ENCODE assay signal across 2 cellular contexts in the genomic region with DNA sequence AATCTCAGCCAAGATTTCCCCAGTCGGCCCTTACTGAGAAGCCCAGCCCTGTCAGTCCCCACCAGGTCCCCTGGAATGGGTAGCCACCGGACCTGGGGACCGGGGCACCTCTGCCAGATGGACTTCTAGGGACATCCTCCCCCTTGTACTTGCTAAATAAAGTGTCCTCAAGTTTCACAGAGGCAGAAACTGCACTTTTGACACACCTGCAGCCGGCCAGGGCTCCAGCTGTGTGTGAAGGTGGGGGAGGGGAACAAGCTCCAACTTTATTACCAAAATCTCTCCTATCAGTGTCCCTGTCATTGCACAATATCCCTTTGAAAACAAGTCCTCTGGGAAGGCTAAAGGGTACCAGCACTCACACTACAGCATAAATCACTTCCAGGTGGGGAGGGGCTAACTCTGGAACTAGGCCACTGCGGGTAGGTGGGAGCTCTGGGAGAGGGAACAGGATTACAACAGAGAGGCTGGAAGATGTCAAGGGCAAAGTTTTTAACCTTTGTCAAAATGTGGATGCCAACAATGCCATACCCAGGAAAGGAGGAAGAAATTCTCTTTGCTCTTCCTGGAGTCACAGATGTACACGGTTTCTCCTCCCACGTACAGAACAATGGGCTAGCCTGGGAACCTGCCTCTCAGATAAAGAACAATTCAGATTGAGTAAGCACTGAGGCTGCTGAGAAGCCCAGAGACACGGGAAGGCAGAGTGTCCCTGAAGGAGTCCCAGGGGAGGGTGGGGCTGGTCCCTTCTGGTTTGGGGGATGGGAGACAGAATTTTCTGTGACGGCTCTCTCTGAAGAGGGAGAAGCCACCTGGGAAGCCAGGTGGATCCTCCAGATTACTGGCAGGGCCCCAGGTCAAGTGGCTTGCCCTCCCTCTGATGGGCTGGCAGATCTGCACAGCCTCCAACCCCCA.
A peak's percentile ranks its signal among the peaks of the same experiment; 100 is the strongest.
TF ChIP-seq lines count a peak whose summit lies in the region.

No MANE protein-coding gene starts in this region.

TF ChIP-seq in IMR-90, 13 proteins besides CTCF, POLR2A, EP300 and RAD21:
- TF ChIP-seq MAFK (IDR thresholded peaks at IDR 0.05; ENCODE audit: low read depth, low read length) (no peak), CEBPB (IDR thresholded peaks at IDR 0.05; ENCODE audit: low read depth, low read length) (peak; percentile 73)
TF ChIP-seq in IMR-90: peak in this region for 1.

TF ChIP-seq in GM12878, 131 proteins besides CTCF, POLR2A, EP300 and RAD21 (continues in another document):
- no peak for TF ChIP-seq PAX8 (IDR thresholded peaks at IDR 0.05)
- no peak for TF ChIP-seq SUZ12 (IDR thresholded peaks at IDR 0.05; ENCODE audit: unreplicated experiment)
- TF ChIP-seq MEF2A (IDR thresholded peaks at IDR 0.05; ENCODE audit: insufficient read depth, low read depth, low read length): no peak
- TF ChIP-seq, protein P1, sequence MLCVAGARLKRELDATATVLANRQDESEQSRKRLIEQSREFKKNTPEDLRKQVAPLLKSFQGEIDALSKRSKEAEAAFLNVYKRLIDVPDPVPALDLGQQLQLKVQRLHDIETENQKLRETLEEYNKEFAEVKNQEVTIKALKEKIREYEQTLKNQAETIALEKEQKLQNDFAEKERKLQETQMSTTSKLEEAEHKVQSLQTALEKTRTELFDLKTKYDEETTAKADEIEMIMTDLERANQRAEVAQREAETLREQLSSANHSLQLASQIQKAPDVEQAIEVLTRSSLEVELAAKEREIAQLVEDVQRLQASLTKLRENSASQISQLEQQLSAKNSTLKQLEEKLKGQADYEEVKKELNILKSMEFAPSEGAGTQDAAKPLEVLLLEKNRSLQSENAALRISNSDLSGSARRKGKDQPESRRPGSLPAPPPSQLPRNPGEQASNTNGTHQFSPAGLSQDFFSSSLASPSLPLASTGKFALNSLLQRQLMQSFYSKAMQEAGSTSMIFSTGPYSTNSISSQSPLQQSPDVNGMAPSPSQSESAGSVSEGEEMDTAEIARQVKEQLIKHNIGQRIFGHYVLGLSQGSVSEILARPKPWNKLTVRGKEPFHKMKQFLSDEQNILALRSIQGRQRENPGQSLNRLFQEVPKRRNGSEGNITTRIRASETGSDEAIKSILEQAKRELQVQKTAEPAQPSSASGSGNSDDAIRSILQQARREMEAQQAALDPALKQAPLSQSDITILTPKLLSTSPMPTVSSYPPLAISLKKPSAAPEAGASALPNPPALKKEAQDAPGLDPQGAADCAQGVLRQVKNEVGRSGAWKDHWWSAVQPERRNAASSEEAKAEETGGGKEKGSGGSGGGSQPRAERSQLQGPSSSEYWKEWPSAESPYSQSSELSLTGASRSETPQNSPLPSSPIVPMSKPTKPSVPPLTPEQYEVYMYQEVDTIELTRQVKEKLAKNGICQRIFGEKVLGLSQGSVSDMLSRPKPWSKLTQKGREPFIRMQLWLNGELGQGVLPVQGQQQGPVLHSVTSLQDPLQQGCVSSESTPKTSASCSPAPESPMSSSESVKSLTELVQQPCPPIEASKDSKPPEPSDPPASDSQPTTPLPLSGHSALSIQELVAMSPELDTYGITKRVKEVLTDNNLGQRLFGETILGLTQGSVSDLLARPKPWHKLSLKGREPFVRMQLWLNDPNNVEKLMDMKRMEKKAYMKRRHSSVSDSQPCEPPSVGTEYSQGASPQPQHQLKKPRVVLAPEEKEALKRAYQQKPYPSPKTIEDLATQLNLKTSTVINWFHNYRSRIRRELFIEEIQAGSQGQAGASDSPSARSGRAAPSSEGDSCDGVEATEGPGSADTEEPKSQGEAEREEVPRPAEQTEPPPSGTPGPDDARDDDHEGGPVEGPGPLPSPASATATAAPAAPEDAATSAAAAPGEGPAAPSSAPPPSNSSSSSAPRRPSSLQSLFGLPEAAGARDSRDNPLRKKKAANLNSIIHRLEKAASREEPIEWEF (IDR thresholded peaks at IDR 0.05; ENCODE audit: insufficient replicate concordance, low read depth, low read length): peak; percentile 32
- TF ChIP-seq, protein P2, sequence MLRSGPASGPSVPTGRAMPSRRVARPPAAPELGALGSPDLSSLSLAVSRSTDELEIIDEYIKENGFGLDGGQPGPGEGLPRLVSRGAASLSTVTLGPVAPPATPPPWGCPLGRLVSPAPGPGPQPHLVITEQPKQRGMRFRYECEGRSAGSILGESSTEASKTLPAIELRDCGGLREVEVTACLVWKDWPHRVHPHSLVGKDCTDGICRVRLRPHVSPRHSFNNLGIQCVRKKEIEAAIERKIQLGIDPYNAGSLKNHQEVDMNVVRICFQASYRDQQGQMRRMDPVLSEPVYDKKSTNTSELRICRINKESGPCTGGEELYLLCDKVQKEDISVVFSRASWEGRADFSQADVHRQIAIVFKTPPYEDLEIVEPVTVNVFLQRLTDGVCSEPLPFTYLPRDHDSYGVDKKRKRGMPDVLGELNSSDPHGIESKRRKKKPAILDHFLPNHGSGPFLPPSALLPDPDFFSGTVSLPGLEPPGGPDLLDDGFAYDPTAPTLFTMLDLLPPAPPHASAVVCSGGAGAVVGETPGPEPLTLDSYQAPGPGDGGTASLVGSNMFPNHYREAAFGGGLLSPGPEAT (IDR thresholded peaks at IDR 0.05; ENCODE audit: low read depth): peak; percentile 16; the same call in 1 of the 2 replicates
- TF ChIP-seq, protein P3, sequence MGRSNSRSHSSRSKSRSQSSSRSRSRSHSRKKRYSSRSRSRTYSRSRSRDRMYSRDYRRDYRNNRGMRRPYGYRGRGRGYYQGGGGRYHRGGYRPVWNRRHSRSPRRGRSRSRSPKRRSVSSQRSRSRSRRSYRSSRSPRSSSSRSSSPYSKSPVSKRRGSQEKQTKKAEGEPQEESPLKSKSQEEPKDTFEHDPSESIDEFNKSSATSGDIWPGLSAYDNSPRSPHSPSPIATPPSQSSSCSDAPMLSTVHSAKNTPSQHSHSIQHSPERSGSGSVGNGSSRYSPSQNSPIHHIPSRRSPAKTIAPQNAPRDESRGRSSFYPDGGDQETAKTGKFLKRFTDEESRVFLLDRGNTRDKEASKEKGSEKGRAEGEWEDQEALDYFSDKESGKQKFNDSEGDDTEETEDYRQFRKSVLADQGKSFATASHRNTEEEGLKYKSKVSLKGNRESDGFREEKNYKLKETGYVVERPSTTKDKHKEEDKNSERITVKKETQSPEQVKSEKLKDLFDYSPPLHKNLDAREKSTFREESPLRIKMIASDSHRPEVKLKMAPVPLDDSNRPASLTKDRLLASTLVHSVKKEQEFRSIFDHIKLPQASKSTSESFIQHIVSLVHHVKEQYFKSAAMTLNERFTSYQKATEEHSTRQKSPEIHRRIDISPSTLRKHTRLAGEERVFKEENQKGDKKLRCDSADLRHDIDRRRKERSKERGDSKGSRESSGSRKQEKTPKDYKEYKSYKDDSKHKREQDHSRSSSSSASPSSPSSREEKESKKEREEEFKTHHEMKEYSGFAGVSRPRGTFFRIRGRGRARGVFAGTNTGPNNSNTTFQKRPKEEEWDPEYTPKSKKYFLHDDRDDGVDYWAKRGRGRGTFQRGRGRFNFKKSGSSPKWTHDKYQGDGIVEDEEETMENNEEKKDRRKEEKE (IDR thresholded peaks at IDR 0.05): no peak
- no peak for TF ChIP-seq FOXK2 (IDR thresholded peaks at IDR 0.05)
- no peak; a peak in 2 of 4 replicates for TF ChIP-seq IKZF2 (IDR thresholded peaks at IDR 0.05)
- TF ChIP-seq NBN (IDR thresholded peaks at IDR 0.05): 0 out of 2 replicates have a peak, but pooled peaks have one; percentile 31
- TF ChIP-seq, protein P4, sequence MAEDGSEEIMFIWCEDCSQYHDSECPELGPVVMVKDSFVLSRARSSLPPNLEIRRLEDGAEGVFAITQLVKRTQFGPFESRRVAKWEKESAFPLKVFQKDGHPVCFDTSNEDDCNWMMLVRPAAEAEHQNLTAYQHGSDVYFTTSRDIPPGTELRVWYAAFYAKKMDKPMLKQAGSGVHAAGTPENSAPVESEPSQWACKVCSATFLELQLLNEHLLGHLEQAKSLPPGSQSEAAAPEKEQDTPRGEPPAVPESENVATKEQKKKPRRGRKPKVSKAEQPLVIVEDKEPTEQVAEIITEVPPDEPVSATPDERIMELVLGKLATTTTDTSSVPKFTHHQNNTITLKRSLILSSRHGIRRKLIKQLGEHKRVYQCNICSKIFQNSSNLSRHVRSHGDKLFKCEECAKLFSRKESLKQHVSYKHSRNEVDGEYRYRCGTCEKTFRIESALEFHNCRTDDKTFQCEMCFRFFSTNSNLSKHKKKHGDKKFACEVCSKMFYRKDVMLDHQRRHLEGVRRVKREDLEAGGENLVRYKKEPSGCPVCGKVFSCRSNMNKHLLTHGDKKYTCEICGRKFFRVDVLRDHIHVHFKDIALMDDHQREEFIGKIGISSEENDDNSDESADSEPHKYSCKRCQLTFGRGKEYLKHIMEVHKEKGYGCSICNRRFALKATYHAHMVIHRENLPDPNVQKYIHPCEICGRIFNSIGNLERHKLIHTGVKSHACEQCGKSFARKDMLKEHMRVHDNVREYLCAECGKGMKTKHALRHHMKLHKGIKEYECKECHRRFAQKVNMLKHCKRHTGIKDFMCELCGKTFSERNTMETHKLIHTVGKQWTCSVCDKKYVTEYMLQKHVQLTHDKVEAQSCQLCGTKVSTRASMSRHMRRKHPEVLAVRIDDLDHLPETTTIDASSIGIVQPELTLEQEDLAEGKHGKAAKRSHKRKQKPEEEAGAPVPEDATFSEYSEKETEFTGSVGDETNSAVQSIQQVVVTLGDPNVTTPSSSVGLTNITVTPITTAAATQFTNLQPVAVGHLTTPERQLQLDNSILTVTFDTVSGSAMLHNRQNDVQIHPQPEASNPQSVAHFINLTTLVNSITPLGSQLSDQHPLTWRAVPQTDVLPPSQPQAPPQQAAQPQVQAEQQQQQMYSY (CRISPR knock-in tag; IDR thresholded peaks at IDR 0.05): no peak
- TF ChIP-seq, protein P5, sequence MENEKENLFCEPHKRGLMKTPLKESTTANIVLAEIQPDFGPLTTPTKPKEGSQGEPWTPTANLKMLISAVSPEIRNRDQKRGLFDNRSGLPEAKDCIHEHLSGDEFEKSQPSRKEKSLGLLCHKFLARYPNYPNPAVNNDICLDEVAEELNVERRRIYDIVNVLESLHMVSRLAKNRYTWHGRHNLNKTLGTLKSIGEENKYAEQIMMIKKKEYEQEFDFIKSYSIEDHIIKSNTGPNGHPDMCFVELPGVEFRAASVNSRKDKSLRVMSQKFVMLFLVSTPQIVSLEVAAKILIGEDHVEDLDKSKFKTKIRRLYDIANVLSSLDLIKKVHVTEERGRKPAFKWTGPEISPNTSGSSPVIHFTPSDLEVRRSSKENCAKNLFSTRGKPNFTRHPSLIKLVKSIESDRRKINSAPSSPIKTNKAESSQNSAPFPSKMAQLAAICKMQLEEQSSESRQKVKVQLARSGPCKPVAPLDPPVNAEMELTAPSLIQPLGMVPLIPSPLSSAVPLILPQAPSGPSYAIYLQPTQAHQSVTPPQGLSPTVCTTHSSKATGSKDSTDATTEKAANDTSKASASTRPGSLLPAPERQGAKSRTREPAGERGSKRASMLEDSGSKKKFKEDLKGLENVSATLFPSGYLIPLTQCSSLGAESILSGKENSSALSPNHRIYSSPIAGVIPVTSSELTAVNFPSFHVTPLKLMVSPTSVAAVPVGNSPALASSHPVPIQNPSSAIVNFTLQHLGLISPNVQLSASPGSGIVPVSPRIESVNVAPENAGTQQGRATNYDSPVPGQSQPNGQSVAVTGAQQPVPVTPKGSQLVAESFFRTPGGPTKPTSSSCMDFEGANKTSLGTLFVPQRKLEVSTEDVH (IDR thresholded peaks at IDR 0.05; ENCODE audit: low read depth, partially characterized antibody): no peak
- TF ChIP-seq IRF4 (IDR thresholded peaks at IDR 0.05; ENCODE audit: low read depth, low read length): no peak
- TF ChIP-seq TCF12 (IDR thresholded peaks at IDR 0.05; ENCODE audit: low read depth, low read length): peak; percentile 90
- TF ChIP-seq ZBED1 (IDR thresholded peaks at IDR 0.05; ENCODE audit: borderline replicate concordance): no peak
- TF ChIP-seq, protein P6, sequence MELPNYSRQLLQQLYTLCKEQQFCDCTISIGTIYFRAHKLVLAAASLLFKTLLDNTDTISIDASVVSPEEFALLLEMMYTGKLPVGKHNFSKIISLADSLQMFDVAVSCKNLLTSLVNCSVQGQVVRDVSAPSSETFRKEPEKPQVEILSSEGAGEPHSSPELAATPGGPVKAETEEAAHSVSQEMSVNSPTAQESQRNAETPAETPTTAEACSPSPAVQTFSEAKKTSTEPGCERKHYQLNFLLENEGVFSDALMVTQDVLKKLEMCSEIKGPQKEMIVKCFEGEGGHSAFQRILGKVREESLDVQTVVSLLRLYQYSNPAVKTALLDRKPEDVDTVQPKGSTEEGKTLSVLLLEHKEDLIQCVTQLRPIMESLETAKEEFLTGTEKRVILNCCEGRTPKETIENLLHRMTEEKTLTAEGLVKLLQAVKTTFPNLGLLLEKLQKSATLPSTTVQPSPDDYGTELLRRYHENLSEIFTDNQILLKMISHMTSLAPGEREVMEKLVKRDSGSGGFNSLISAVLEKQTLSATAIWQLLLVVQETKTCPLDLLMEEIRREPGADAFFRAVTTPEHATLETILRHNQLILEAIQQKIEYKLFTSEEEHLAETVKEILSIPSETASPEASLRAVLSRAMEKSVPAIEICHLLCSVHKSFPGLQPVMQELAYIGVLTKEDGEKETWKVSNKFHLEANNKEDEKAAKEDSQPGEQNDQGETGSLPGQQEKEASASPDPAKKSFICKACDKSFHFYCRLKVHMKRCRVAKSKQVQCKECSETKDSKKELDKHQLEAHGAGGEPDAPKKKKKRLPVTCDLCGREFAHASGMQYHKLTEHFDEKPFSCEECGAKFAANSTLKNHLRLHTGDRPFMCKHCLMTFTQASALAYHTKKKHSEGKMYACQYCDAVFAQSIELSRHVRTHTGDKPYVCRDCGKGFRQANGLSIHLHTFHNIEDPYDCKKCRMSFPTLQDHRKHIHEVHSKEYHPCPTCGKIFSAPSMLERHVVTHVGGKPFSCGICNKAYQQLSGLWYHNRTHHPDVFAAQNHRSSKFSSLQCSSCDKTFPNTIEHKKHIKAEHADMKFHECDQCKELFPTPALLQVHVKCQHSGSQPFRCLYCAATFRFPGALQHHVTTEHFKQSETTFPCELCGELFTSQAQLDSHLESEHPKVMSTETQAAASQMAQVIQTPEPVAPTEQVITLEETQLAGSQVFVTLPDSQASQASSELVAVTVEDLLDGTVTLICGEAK (IDR thresholded peaks at IDR 0.05; ENCODE audit: borderline replicate concordance): no peak
- no peak for TF ChIP-seq YY1 (IDR thresholded peaks at IDR 0.05; ENCODE audit: low read depth, low read length)
- TF ChIP-seq NFIC (IDR thresholded peaks at IDR 0.05; ENCODE audit: low read depth, low read length): peak; percentile 44; the same call in 1 of the 2 replicates
- no peak for TF ChIP-seq SMARCA5 (IDR thresholded peaks at IDR 0.05)
- no peak for TF ChIP-seq MYB (IDR thresholded peaks at IDR 0.05; ENCODE audit: borderline replicate concordance, low read depth, low read length)
- TF ChIP-seq, protein P7, sequence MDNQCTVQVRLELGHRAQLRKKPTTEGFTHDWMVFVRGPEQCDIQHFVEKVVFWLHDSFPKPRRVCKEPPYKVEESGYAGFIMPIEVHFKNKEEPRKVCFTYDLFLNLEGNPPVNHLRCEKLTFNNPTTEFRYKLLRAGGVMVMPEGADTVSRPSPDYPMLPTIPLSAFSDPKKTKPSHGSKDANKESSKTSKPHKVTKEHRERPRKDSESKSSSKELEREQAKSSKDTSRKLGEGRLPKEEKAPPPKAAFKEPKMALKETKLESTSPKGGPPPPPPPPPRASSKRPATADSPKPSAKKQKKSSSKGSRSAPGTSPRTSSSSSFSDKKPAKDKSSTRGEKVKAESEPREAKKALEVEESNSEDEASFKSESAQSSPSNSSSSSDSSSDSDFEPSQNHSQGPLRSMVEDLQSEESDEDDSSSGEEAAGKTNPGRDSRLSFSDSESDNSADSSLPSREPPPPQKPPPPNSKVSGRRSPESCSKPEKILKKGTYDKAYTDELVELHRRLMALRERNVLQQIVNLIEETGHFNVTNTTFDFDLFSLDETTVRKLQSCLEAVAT (IDR thresholded peaks at IDR 0.05): no peak
- no peak for TF ChIP-seq SREBF2 (IDR thresholded peaks at IDR 0.05; ENCODE audit: low read length)
- no peak for TF ChIP-seq NFXL1 (IDR thresholded peaks at IDR 0.05; ENCODE audit: borderline replicate concordance)
